Comparison of ENCODE assay signal across 14 cellular contexts in genomic region chr7:73428697-73429005, GRCh38. TPM values are rescaled to one million over a fixed set of nuclear protein-coding genes. Genes with fewer than 3 reads are reported as not detected.
DNase-seq lines count a peak whose midpoint lies in the region; ATAC-seq and TF ChIP-seq lines count a peak whose summit lies in the region.
"Had no signal": no experiment of that assay in that cellular context is flagged by ENCODE, and none has a peak within 500 bp of the region (broad histone marks: within the 10 kb centered on the region; RNA-seq: fewer than 3 reads in every experiment).

No MANE protein-coding gene starts in this region.

- H3K36me3 ChIP-seq in OCI-LY1 (ENCODE audit: insufficient read depth, low read length) (no peaks in the 10 kb centered on the region), iPS-18a (ENCODE audit: control insufficient read depth, low read depth, low read length) (no peaks in the 10 kb centered on the region), neuron (ENCODE audit: insufficient read depth, low read length) (no peaks in the 10 kb centered on the region)

- H2AFZ ChIP-seq in OCI-LY1 (ENCODE audit: low read length) (no peak overlapping the region), neuron (ENCODE audit: low read depth, low read length) (no peak overlapping the region)
- H2AFZ ChIP-seq: PC-9 had no signal

- H3K9ac ChIP-seq in OCI-LY1 (ENCODE audit: low read length) (no peak overlapping the region), iPS-18a (ENCODE audit: low read length) (peak overlapping the region; percentile 7)

- H4K20me1 ChIP-seq in OCI-LY1 (ENCODE audit: insufficient read depth, low read length) = no peaks in the 10 kb centered on the region

- H3K4me3 ChIP-seq in OCI-LY1 (ENCODE audit: low read depth, low read length, poor library complexity, severe bottlenecking) = no peak overlapping the region
- peak overlapping the region; percentile 40 for H3K4me3 ChIP-seq in iPS-18a (ENCODE audit: low read length)
- H3K4me3 ChIP-seq in neuron (ENCODE audit: low read length) = peak overlapping the region; percentile 17
- H3K4me3 ChIP-seq: PC-9 had no signal

- H3K9me2 ChIP-seq in OCI-LY1 (ENCODE audit: low read depth, low read length) = no peaks in the 10 kb centered on the region

- H3K9me3 ChIP-seq in OCI-LY1 (ENCODE audit: low read length) (no peaks in the 10 kb centered on the region), iPS-18a (ENCODE audit: control insufficient read depth, low read depth, low read length) (no peaks in the 10 kb centered on the region), neuron (ENCODE audit: low read length) (no peaks in the 10 kb centered on the region)

- intact Hi-C loops in Right ventricle myocardium inferior (cut with DNase I) = no loop called here

- H3K4me2 ChIP-seq in OCI-LY1 (ENCODE audit: low read length) = no peak overlapping the region
- H3K4me2 ChIP-seq: PC-9 had no signal

- no peak for ATAC-seq in GM21390 (IDR thresholded peaks at IDR 0.05; ENCODE audit: unreplicated experiment)
- ATAC-seq in Right ventricle myocardium inferior = no peak

- TF ChIP-seq CTCF in OCI-LY1 (IDR thresholded peaks at IDR 0.05; ENCODE audit: low read length) = 0 out of 2 replicates have a peak, but pooled peaks have one; percentile 22

- H3K4me1 ChIP-seq in OCI-LY1 (ENCODE audit: insufficient read depth, low read length, severe bottlenecking) (peaks cover 5% of the 10 kb centered on the region), iPS-18a (ENCODE audit: control insufficient read depth, low read depth, low read length) (peaks cover 6% of the 10 kb centered on the region), neuron (ENCODE audit: insufficient read depth, low read length) (peaks cover 34% of the 10 kb centered on the region)

- no peaks in the 10 kb centered on the region for H3F3A ChIP-seq in OCI-LY1 (ENCODE audit: insufficient read depth, low read length)

- H3K27ac ChIP-seq in OCI-LY1 (ENCODE audit: low read depth, low read length, poor library complexity, severe bottlenecking) = no peak overlapping the region
- no peak overlapping the region for H3K27ac ChIP-seq in iPS-18a (ENCODE audit: low read length)
- H3K27ac ChIP-seq: 22Rv1, PC-9, RWPE1 had no signal

- H3K79me2 ChIP-seq in OCI-LY1 (ENCODE audit: insufficient read depth, low read length) = no peaks in the 10 kb centered on the region

- peaks cover under 1% of the 10 kb centered on the region; the same call in 1 of the 2 replicates for H3K27me3 ChIP-seq in OCI-LY1 (ENCODE audit: insufficient read depth, low read length)
- H3K27me3 ChIP-seq in iPS-18a (ENCODE audit: control insufficient read depth, insufficient read depth, low read length) = no peaks in the 10 kb centered on the region
- H3K27me3 ChIP-seq in neuron (ENCODE audit: insufficient read depth, low read length) = no peaks in the 10 kb centered on the region

- peak; percentile 64 for DNase-seq in NCI-H1092 treated with DMSO at 0.1 percent for 48 hours (lab: John Stamatoyannopoulos, UW)
- no peak for DNase-seq in NCI-H1092 (lab: John Stamatoyannopoulos, UW)
- no peak for DNase-seq in NCI-H1417 treated with DMSO at 0.1 percent for 48 hours (lab: John Stamatoyannopoulos, UW)
- no peak for DNase-seq in Right ventricle myocardium inferior (ENCODE audit: missing footprints)
- DNase-seq: AML-193, KG1, MV-4-11, PC-9 had no signal

RNA-seq across cellular contexts. Expression of gene FZD9, which starts 4.9 kb away (rescaled TPM):
- total RNA-seq in Right ventricle myocardium inferior = 0.46 TPM
